In the genomic region with DNA sequence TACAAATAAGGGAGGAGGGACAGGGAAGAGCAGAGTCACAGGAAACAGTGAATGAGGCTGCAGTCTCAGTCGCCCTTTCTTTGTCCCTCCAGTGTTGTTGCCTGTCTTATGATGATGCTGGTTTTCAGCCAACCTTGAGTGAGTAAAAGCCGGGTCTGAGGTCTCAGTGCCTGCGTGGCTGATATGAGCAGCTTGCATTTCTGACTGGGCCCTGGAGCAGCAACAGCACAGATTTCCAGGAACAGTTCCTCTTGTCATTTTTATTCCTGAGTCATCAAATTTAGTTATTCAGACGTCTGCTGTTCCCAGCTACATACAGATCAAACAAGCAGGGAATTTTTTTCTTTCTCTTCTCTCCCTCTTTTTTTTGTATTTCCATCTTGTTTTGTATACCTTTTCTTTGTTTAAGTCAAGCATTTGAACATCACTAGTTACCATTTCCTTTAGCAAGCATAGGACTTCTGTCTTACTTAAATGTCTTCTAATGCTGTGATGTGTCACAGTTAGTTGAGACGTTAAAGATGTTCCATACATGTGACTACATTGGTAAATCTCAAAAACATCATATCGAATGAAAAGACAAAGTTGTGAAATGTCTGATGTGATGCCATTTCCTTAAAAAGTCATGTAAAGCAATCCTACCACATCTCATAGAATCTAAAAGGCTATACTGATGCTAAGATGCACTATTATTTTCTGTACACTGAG, we compare ENCODE assay signal across 8 cellular contexts. TPM values are rescaled to one million over a fixed set of nuclear protein-coding genes. Genes with fewer than 3 reads are reported as not detected.
DNase-seq lines count a peak whose midpoint lies in the region; ATAC-seq and TF ChIP-seq lines count a peak whose summit lies in the region.

No MANE protein-coding gene starts in this region.

- peaks cover 0 to 1% of the 10 kb centered on the region in 2 donors for H3K27me3 Mint-ChIP-seq in CD4-positive, alpha-beta memory T cell

- CTCF ChIA-PET in CD4-positive, alpha-beta memory T cell (lab: Charles Lee; ENCODE audit: partially characterized antibody), result interaction anchor here (1.1 to 2.4 kb wide), 2 partner anchors 56 to 60 kb away, joined by 5 read pairs; no protein-coding TSS in a partner anchor

- H3K27ac ChIP-seq in CD4-positive, alpha-beta memory T cell (ENCODE audit: low read depth, low read length), result no peak overlapping the region
- H3K27ac ChIP-seq in adrenal gland, result peak overlapping the region; percentile 66 to 94 (median 91)

- H3K36me3 ChIP-seq in CD4-positive, alpha-beta memory T cell (ENCODE audit: insufficient read depth, low read length), result no peaks in the 10 kb centered on the region
- no peaks in the 10 kb centered on the region for H3K36me3 ChIP-seq in adrenal gland (replicated peaks in 1 of 2)

- H3K9me3 Mint-ChIP-seq in CD4-positive, alpha-beta memory T cell, result peaks cover 0 to 4% (median 0%) of the 10 kb centered on the region in 8 donors

- no peak for TF ChIP-seq CTCF in adrenal gland (IDR thresholded peaks at IDR 0.05)

- H3K27me3 ChIP-seq in CD4-positive, alpha-beta memory T cell (ENCODE audit: insufficient read depth, low read length), result no peaks in the 10 kb centered on the region
- H3K27me3 ChIP-seq in adrenal gland, result no peaks in the 10 kb centered on the region

- H3K4me1 Mint-ChIP-seq in CD4-positive, alpha-beta memory T cell, result peaks cover 14 to 29% (median 21%) of the 10 kb centered on the region in 4 donors

- 8 to 15% (median 10%) methylated on average over 6 of the region's 6 CpGs for WGBS in adrenal gland, 4 donors

- H3K36me3 Mint-ChIP-seq in CD4-positive, alpha-beta memory T cell, result no peaks in the 10 kb centered on the region

- peak overlapping the region; percentile 38 to 94 (median 93) for H3K27ac Mint-ChIP-seq in CD4-positive, alpha-beta memory T cell

- peak overlapping the region; percentile 26 to 82 (median 70) for H3K4me3 Mint-ChIP-seq in CD4-positive, alpha-beta memory T cell

- H3K4me1 ChIP-seq in CD4-positive, alpha-beta memory T cell (ENCODE audit: insufficient read depth, low read length), result peaks cover 28% of the 10 kb centered on the region
- peaks cover 27 to 37% of the 10 kb centered on the region in 2 donors for H3K4me1 ChIP-seq in adrenal gland (replicated peaks in 1 of 2)

- H3K9me3 ChIP-seq in CD4-positive, alpha-beta memory T cell (ENCODE audit: control insufficient read depth in 1 of 2, low read length in 2 of 2), result no peaks in the 10 kb centered on the region
- H3K9me3 ChIP-seq in adrenal gland (replicated peaks in 1 of 3), result no peaks in the 10 kb centered on the region

- DNase-seq in CD4-positive, alpha-beta memory T cell, result peak in 4 of 5 donors; percentile 4 to 50 (median 10)
- DNase-seq in NCI-H1694 treated with DMSO at 0.1 percent for 48 hours (lab: John Stamatoyannopoulos, UW) (peak; percentile 6), adrenal gland (peak; percentile 76 to 95 (median 92)), left kidney (ENCODE audit: low read depth, low spot score) (peak; percentile 33), KG1 (lab: John Stamatoyannopoulos, UW) (no peak)
- peak; percentile 29 for DNase-seq in stimulated activated CD8-positive, alpha-beta memory T cell treated with anti-CD3 and anti-CD28 coated beads, Interleukin-7, amount 100 ng/mL, for 4 hours (ENCODE audit: low read depth in 2 of 2)

- peak in 1 of 2 donors; percentile 89 for TF ChIP-seq POLR2A in adrenal gland (IDR thresholded peaks at IDR 0.05)

- intact Hi-C loops in CD4-positive, alpha-beta memory T cell (cut with micrococcal nuclease), result loop anchor here (1.0 to 10.0 kb wide), 2 partner anchors 26 to 61 kb away; no protein-coding TSS in a partner anchor
- intact Hi-C loops in adrenal gland (cut with DNase I), result no loop called here

- POLR2A ChIA-PET in CD4-positive, alpha-beta memory T cell (lab: Charles Lee; ENCODE audit: partially characterized antibody), result no interaction called here

- no peak overlapping the region for H3K4me3 ChIP-seq in CD4-positive, alpha-beta memory T cell (ENCODE audit: low read length in 2 of 2)
- H3K4me3 ChIP-seq in adrenal gland, result no peak overlapping the region

- ATAC-seq in GM21381 (IDR thresholded peaks at IDR 0.05; ENCODE audit: unreplicated experiment) (no peak), GM18867 (IDR thresholded peaks at IDR 0.05; ENCODE audit: unreplicated experiment) (no peak)

RNA-seq across cellular contexts. Expression of gene SLC16A10, which starts 26.6 kb away (rescaled TPM):
- 10 to 100 TPM in 1 of 2 experiments, 1 to 10 TPM in 1; 9.8 to 11.2 TPM for total RNA-seq in CD4-positive, alpha-beta memory T cell
- 1 to 10 TPM; 5.6 to 7.7 TPM for polyA plus RNA-seq in CD4-positive, alpha-beta memory T cell
- total RNA-seq in adrenal gland, result 10 to 100 TPM; 15.9 to 97.0 (median 31.1) TPM
- polyA plus RNA-seq in adrenal gland, result 1 to 10 TPM; 4.6 to 8.2 (median 4.9) TPM
